ENCODE assay signal across 19 cellular contexts in the genomic region with DNA sequence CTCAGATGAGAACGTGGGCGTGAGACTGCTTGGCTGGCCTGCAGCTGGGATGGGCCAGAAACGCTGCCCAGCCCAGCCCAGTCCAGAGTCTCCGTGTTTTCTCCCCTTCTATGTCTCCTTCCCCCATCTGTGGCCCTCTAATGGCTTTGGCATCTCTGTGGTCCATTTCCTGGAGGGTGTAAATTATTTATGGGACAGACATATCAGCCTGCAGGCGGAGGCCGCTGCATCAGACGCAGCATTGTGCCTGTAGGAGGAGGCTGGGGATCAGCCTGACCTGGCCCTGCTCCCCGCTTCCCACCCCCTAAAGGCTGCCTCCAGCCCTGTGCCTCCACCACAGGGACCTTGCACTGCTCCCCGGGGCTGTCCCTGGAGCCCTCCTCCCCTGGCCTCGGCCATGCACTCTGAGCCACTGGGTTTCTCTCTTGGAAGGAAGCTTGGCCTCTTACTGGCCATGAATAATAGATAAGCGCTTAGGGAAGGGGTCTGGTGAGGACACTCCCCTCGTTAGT.
"Had no signal": no experiment of that assay in that cellular context is flagged by ENCODE, and none has a peak within 500 bp of the region (broad histone marks: within the 10 kb centered on the region; RNA-seq: fewer than 3 reads in every experiment).

No MANE protein-coding gene starts in this region.

- H3K36me3 ChIP-seq: left lung, pancreas, tibial nerve, uterus had no signal

- H3K4me1 ChIP-seq: left lung, pancreas, uterus had no signal

- DNase-seq: activated B cell treated with CpG ODN at 0.5 μM for 24 hours; activated CD4-positive, alpha-beta T cell treated with anti-CD3 and anti-CD28 coated beads for 48 hours; activated CD8-positive, alpha-beta T cell treated with anti-CD3 and anti-CD28 coated beads for 36 hours; activated naive CD4-positive, alpha-beta T cell treated with Interleukin-2 at 50 U/mL for 16 hours; activated T-cell treated with anti-CD3 and anti-CD28 coated beads, Interleukin-2, amount 50 U/mL, for 24 hours; anterior cingulate cortex; dorsolateral prefrontal cortex; kidney; left lung; naive thymus-derived CD4-positive, alpha-beta T cell; stimulated activated CD8-positive, alpha-beta memory T cell treated with anti-CD3 and anti-CD28 coated beads, Interleukin-4, amount 100 ng/mL, for 48 hours; stimulated activated naive CD4-positive, alpha-beta T cell treated with Interleukin-2 at 50 U/mL for 16 hours; uterus had no signal

- H3K27ac ChIP-seq: dorsolateral prefrontal cortex, left lung, pancreas, tibial nerve, uterus had no signal

- H3K27me3 Mint-ChIP-seq: activated B cell treated with CpG ODN at 0.5 μM for 24 hours; activated CD8-positive, alpha-beta T cell treated with anti-CD3 and anti-CD28 coated beads for 36 hours; activated T-cell treated with anti-CD3 and anti-CD28 coated beads, Interleukin-2, amount 50 U/mL, for 24 hours had no signal

- H3K9me3 Mint-ChIP-seq: activated B cell treated with CpG ODN at 0.5 μM for 24 hours; activated T-helper 2 cell treated with anti-CD3 and anti-CD28 coated beads, Interferon-gamma antibody, Interleukin-2, Interleukin-4, amounts not matched to agents 10 μg/mL and 5 μg/mL and 100 μg/mL, durations not matched to agents 14 hours and 24 hours and 36 hours had no signal

- H3K4me3 Mint-ChIP-seq: activated B cell treated with CpG ODN at 0.5 μM for 24 hours; activated CD8-positive, alpha-beta T cell treated with anti-CD3 and anti-CD28 coated beads for 36 hours; activated T-cell treated with anti-CD3 and anti-CD28 coated beads, Interleukin-2, amount 50 U/mL, for 24 hours; brain; naive thymus-derived CD4-positive, alpha-beta T cell; T-helper 2 cell treated with Interferon-gamma antibody and Interleukin-4, amounts not matched to agents 5 μg/mL and 100 μg/mL, for 36 hours had no signal

- H3K27ac Mint-ChIP-seq: activated B cell treated with CpG ODN at 0.5 μM for 24 hours; activated CD8-positive, alpha-beta T cell treated with anti-CD3 and anti-CD28 coated beads for 36 hours; activated T-cell treated with anti-CD3 and anti-CD28 coated beads, Interleukin-2, amount 50 U/mL, for 24 hours; activated T-helper 2 cell treated with anti-CD3 and anti-CD28 coated beads, Interferon-gamma antibody, Interleukin-2, Interleukin-4, amounts not matched to agents 10 μg/mL and 5 μg/mL and 100 μg/mL, durations not matched to agents 14 hours and 24 hours and 36 hours; T-helper 2 cell treated with Interferon-gamma antibody and Interleukin-4, amounts not matched to agents 5 μg/mL and 100 μg/mL, for 36 hours had no signal

- H3K4me1 Mint-ChIP-seq: activated B cell treated with CpG ODN at 0.5 μM for 24 hours; naive thymus-derived CD4-positive, alpha-beta T cell had no signal

- H3K9me3 ChIP-seq: pancreas, tibial nerve, uterus had no signal

- ATAC-seq: activated CD8-positive, alpha-beta T cell treated with anti-CD3 and anti-CD28 coated beads for 36 hours; left lung; naive thymus-derived CD4-positive, alpha-beta T cell; sciatic nerve had no signal

- H3K4me3 ChIP-seq: dorsolateral prefrontal cortex, left lung, pancreas, tibial nerve, uterus had no signal

- H3K27me3 ChIP-seq: pancreas, tibial nerve, uterus had no signal

- H3K36me3 Mint-ChIP-seq: naive thymus-derived CD4-positive, alpha-beta T cell had no signal
